ENCODE assay signal across 15 cellular contexts in the genomic region with DNA sequence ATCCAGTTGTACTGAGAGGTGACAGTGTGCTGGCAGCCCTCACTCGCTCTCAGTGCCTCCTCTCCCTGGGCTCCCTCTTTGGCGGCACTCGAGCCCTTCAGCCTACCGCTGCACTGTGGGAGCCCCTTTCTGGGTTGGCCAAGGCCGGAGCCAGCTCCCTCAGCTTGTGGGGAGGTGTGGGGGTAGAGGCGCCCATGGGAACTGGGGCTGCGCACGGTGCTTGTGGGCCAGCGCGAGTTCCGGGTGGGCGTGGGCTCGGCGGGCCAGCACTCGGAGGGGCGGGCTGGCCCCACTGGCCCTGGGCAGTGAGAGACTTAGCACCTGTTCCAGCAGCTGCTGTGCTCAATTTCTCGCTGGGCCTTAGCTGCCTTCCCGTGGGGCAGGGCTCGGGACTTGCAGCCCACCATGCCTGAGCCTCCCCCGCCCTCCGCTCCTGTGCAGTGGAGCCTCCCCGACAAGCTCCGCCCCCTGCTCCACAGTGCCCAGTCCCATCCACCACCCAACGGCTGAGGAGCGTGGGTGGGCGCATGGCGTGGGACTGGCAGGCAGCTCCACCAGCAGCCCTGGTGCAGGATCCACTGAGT.
DNase-seq lines count a peak whose midpoint lies in the region; ATAC-seq and TF ChIP-seq lines count a peak whose summit lies in the region.
"Had no signal": no experiment of that assay in that cellular context is flagged by ENCODE, and none has a peak within 500 bp of the region (broad histone marks: within the 10 kb centered on the region; RNA-seq: fewer than 3 reads in every experiment).

No MANE protein-coding gene starts in this region.

- no peak overlapping the region for H3K18ac ChIP-seq in H9 (ENCODE audit: insufficient read length, low read depth, low read length)

- no peaks in the 10 kb centered on the region for H3K79me1 ChIP-seq in H9 (ENCODE audit: insufficient read depth, low read depth, low read length, poor library complexity, severe bottlenecking)

- no peak overlapping the region for H3K9ac ChIP-seq in H9 (ENCODE audit: extremely low read depth, insufficient read length, low read length)
- H3K9ac ChIP-seq: GM23248 had no signal

- no peak overlapping the region for H3K4me3 ChIP-seq in SJCRH30
- no peak overlapping the region for H3K4me3 ChIP-seq in spleen
- H3K4me3 ChIP-seq: GM23248 had no signal

- no peak overlapping the region for H2BK15ac ChIP-seq in H9 (ENCODE audit: low read depth, low read length)

- H3K9me3 ChIP-seq in SJCRH30 (replicated peaks) (peaks cover 4% of the 10 kb centered on the region; the same call in 1 of the 2 replicates), spleen (peaks cover 0 to 7% (median 2%) of the 10 kb centered on the region in 8 donors), H9 (ENCODE audit: control insufficient read depth, low read depth, low read length) (no peaks in the 10 kb centered on the region)

- no peak overlapping the region for H2BK12ac ChIP-seq in H9 (ENCODE audit: insufficient read length, low read depth, low read length)

- no peak overlapping the region for H4K5ac ChIP-seq in H9 (ENCODE audit: insufficient read length, low read depth, low read length)

- no peak overlapping the region for H4K91ac ChIP-seq in H9 (ENCODE audit: insufficient read length, low read depth, low read length)

- H3K23ac ChIP-seq in H9 (ENCODE audit: insufficient read length, low read depth, low read length): no peak overlapping the region

- DNase-seq in stimulated activated CD4-positive, alpha-beta T cell treated with anti-CD3 and anti-CD28 coated beads, Interleukin-15, amount 100 ng/mL, for 24 hours: peak; percentile 1
- DNase-seq in stimulated activated CD4-positive, alpha-beta T cell treated with anti-CD3 and anti-CD28 coated beads, Interleukin-2, amount 100 ng/mL, for 24 hours: no peak
- DNase-seq in SJCRH30 (peak; percentile 21 to 27), spleen (peak; percentile 67), H9 (no peak), AG08396 (ENCODE audit: low spot score) (no peak)
- DNase-seq: 8988T; C1 segment of cervical spinal cord; Caco-2; CD4-positive, CD25-positive, alpha-beta regulatory T cell; GM23248 had no signal

- H3K36me3 ChIP-seq in SJCRH30 (no peaks in the 10 kb centered on the region), spleen (no peaks in the 10 kb centered on the region)

- H3K4me1 Mint-ChIP-seq in H9: peaks cover under 1 to 1% of the 10 kb centered on the region in 2 experiments; a peak in 2 of 4 replicates
- H3K4me1 Mint-ChIP-seq: B cell; CD4-positive, CD25-positive, alpha-beta regulatory T cell had no signal

- no peak for TF ChIP-seq POLR2A in spleen (IDR thresholded peaks at IDR 0.05)

- H3K79me2 ChIP-seq in H9 (ENCODE audit: insufficient read depth, low read length): no peaks in the 10 kb centered on the region

- no peak overlapping the region for H4K8ac ChIP-seq in H9 (replicated peaks; ENCODE audit: insufficient read length, low read depth, low read length)

- H3K14ac ChIP-seq in H9 (ENCODE audit: insufficient read depth, low read length): no peak overlapping the region

- no peak overlapping the region for H2BK20ac ChIP-seq in H9 (ENCODE audit: low read depth, low read length, poor library complexity, severe bottlenecking)

- no peak overlapping the region for H3K27ac Mint-ChIP-seq in H9
- H3K27ac Mint-ChIP-seq: B cell; CD4-positive, CD25-positive, alpha-beta regulatory T cell had no signal

- H4K20me1 ChIP-seq in H9 (ENCODE audit: control insufficient read depth, insufficient read depth, insufficient read length): no peaks in the 10 kb centered on the region

- 93 to 99% (median 96%) methylated on average over 15 to 27 of the region's 27 CpGs for WGBS in spleen, 5 donors
- no CpG with 5 or more reads among the region's 27 CpGs for WGBS in H9 (ENCODE audit: extremely low coverage, insufficient read length, low lambda C conversion rate)

- no peak overlapping the region for H2BK5ac ChIP-seq in H9 (ENCODE audit: insufficient read length, low read length)

- H3K23me2 ChIP-seq in H9 (ENCODE audit: insufficient read length, low read depth, low read length, poor library complexity, severe bottlenecking): no peaks in the 10 kb centered on the region

- no peak overlapping the region for H3K4ac ChIP-seq in H9 (ENCODE audit: low read depth, low read length)

- H3K4me1 ChIP-seq in SJCRH30 (no peaks in the 10 kb centered on the region), spleen (no peaks in the 10 kb centered on the region), H9 (ENCODE audit: insufficient read depth, low read length) (no peaks in the 10 kb centered on the region)
- H3K4me1 ChIP-seq: Caco-2 had no signal

- ATAC-seq in GM21381 (IDR thresholded peaks at IDR 0.05; ENCODE audit: unreplicated experiment): no peak
- ATAC-seq: HCT116, HepG2 had no signal

- H2AK5ac ChIP-seq in H9 (ENCODE audit: insufficient read length, low read length): no peak overlapping the region

- TF ChIP-seq CTCF in spleen (IDR thresholded peaks at IDR 0.05 in 8 of 11, conservative IDR thresholded peaks at IDR 0.05 in 3 of 11) (no peak), H9 (conservative IDR thresholded peaks at IDR 0.05) (no peak)

- H3K27me3 ChIP-seq in SJCRH30: no peaks in the 10 kb centered on the region
- no peaks in the 10 kb centered on the region for H3K27me3 ChIP-seq in spleen (replicated peaks in 1 of 7)
- H3K27me3 ChIP-seq in H9 (ENCODE audit: insufficient read depth, low read length): no peaks in the 10 kb centered on the region

- H2BK120ac ChIP-seq in H9 (ENCODE audit: low read depth, low read length, poor library complexity, severe bottlenecking): no peak overlapping the region

- no peak overlapping the region for H3K4me2 ChIP-seq in H9 (ENCODE audit: insufficient read depth, insufficient read length, low read length)

- H3K9me3 Mint-ChIP-seq in H9: peaks cover 14 to 21% of the 10 kb centered on the region in 2 experiments

- H3K27me3 Mint-ChIP-seq in H9 (ENCODE audit: low read depth): no peaks in the 10 kb centered on the region
- H3K27me3 Mint-ChIP-seq: B cell; CD4-positive, CD25-positive, alpha-beta regulatory T cell had no signal

- no peak overlapping the region for H3K4me3 Mint-ChIP-seq in H9
- H3K4me3 Mint-ChIP-seq: B cell; CD4-positive, CD25-positive, alpha-beta regulatory T cell had no signal

- no peak overlapping the region for H3T11ph ChIP-seq in H9 (ENCODE audit: low read length)

- intact Hi-C loops in spleen (cut with DNase I; ENCODE audit: low total_unique reads): no loop called here

- H3K36me3 Mint-ChIP-seq in H9 (ENCODE audit: insufficient read depth in 1 of 3, low read depth in 3 of 3): peaks cover 14 to 39% (median 16%) of the 10 kb centered on the region in 3 experiments
- H3K36me3 Mint-ChIP-seq: CD4-positive, CD25-positive, alpha-beta regulatory T cell had no signal

- H3K27ac ChIP-seq in SJCRH30 (no peak overlapping the region), spleen (no peak overlapping the region), H9 (ENCODE audit: insufficient read length, low read depth, low read length) (no peak overlapping the region)
- H3K27ac ChIP-seq: GM23248 had no signal

- H3K56ac ChIP-seq in H9 (ENCODE audit: insufficient read length, low read depth, low read length): no peak overlapping the region

- H2AFZ ChIP-seq in H9 (ENCODE audit: low read length): no peak overlapping the region
- H2AFZ ChIP-seq: GM23248 had no signal

Comparison
In these comparisons a context has a peak if more than half of its experiments do, and no peak if none do; other contexts are left out.
1. DNase-seq: peak in stimulated activated CD4-positive, alpha-beta T cell treated with anti-CD3 and anti-CD28 coated beads, Interleukin-15, amount 100 ng/mL, for 24 hours (single experiment), SJCRH30 (2 of 2) and spleen (single experiment); none in stimulated activated CD4-positive, alpha-beta T cell treated with anti-CD3 and anti-CD28 coated beads, Interleukin-2, amount 100 ng/mL, for 24 hours (0 of 2), H9 (single experiment) and AG08396 (single experiment).